Comparison of ENCODE assay signal across 17 cellular contexts in the genomic region with DNA sequence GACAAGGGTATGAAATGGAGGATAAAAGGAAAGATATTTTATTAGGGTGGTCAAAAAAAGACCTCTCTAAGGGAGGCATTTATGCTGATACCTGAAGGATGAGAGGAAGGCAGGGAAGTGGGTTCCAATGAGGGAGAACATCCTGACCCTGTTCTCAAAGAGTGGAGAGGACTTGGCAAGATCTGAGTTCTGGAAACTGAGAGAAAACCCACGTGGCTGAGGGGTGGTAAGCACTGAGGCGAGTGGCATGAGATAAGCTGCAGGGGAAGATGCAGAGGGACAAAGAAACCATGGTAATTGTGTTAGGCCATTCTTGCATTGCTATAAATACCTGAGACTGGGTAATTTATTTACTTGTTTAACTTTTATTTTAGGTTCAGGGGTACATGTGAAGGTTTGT. TPM values are rescaled to one million over a fixed set of nuclear protein-coding genes. Genes with fewer than 3 reads are reported as not detected.
"Had no signal": no experiment of that assay in that cellular context is flagged by ENCODE, and none has a peak within 500 bp of the region (broad histone marks: within the 10 kb centered on the region; RNA-seq: fewer than 3 reads in every experiment).

No MANE protein-coding gene starts in this region.

- H3K36me3 Mint-ChIP-seq: mesothelial cell of epicardium had no signal

- H3K27me3 ChIP-seq: esophagus muscularis mucosa, foreskin keratinocyte, gastroesophageal sphincter had no signal

- H3K4me3 Mint-ChIP-seq: mesothelial cell of epicardium had no signal

- H3K27ac ChIP-seq: coronary artery, dorsolateral prefrontal cortex, esophagus muscularis mucosa, foreskin keratinocyte, gastroesophageal sphincter, heart right ventricle, left lung, lower lobe of right lung had no signal

- H3K27ac Mint-ChIP-seq: mesothelial cell of epicardium had no signal

- H3K4me3 ChIP-seq: coronary artery, dorsolateral prefrontal cortex, esophagus muscularis mucosa, gastroesophageal sphincter, heart right ventricle, left lung, lower lobe of right lung, mucosa of descending colon had no signal

- H3K9me3 ChIP-seq: esophagus muscularis mucosa, gastroesophageal sphincter, left lung, lower lobe of right lung, mucosa of descending colon had no signal

- DNase-seq: dermis blood vessel endothelial cell; dorsolateral prefrontal cortex; effector CD4-positive, alpha-beta T cell; effector memory CD4-positive, alpha-beta T cell; foreskin keratinocyte; heart right ventricle; hippocampal formation; left cardiac atrium; left lung; lower lobe of right lung; mesenchymal stem cell; mucosa of descending colon had no signal

- H3K4me1 ChIP-seq: gastroesophageal sphincter, left lung had no signal

- ATAC-seq: foreskin keratinocyte, gastroesophageal sphincter, left lung, lower lobe of right lung, mucosa of descending colon had no signal

- H3K36me3 ChIP-seq: esophagus muscularis mucosa, gastroesophageal sphincter, heart right ventricle, left lung, lower lobe of right lung had no signal

RNA-seq across cellular contexts. Expression of gene SH3RF2, which starts 16.8 kb away (rescaled TPM):
- total RNA-seq: lung microvascular endothelial cell had no signal
